Comparison of ENCODE assay signal across 22 cellular contexts in the genomic region with DNA sequence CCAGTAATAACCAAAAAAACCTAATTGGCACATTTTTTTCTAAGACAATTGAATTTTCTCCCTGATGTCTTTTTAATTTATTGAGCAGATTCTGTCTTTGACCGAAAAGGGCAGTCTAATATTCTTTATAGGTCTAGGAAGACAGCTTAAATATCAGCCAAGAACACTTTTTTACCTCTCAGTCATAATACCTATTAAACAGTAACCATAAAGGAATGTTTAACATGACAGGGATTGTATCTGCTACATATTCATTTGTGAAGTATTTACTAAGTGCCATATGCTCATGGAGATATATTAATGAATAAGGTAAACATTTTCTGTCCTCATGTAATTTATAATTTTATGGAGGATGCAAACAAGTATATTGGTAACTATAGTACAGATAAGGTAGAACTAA. TPM values are rescaled to one million over a fixed set of nuclear protein-coding genes. Genes with fewer than 3 reads are reported as not detected.
DNase-seq lines count a peak whose midpoint lies in the region; ATAC-seq and TF ChIP-seq lines count a peak whose summit lies in the region.
"Had no signal": no experiment of that assay in that cellular context is flagged by ENCODE, and none has a peak within 500 bp of the region (broad histone marks: within the 10 kb centered on the region; RNA-seq: fewer than 3 reads in every experiment).

No MANE protein-coding gene starts in this region.

- peaks cover 44% of the 10 kb centered on the region for H3K4me1 Mint-ChIP-seq in CD4-positive, alpha-beta T cell (ENCODE audit: low read depth)

- no peak overlapping the region for H2BK5ac ChIP-seq in mesenchymal stem cell (ENCODE audit: low read depth, low read length, poor library complexity, severe bottlenecking)

- H2BK120ac ChIP-seq in mesenchymal stem cell (ENCODE audit: low read depth, low read length): no peak overlapping the region

- DNase-seq in CD4-positive, alpha-beta T cell: no peak
- no peak for DNase-seq in SK-N-MC (ENCODE audit: low read depth, low spot score)
- DNase-seq in mesenchymal stem cell: no peak
- no peak for DNase-seq in activated CD4-positive, alpha-beta T cell treated with anti-CD3 and anti-CD28 coated beads, Interleukin-2, amount 50 U/mL, for 4 hours
- DNase-seq in activated CD4-positive, alpha-beta T cell treated with anti-CD3 and anti-CD28 coated beads for 1 hour: no peak
- no peak for DNase-seq in HuH-7 (ENCODE audit: low spot score)
- DNase-seq: CD8-positive, alpha-beta T cell; DMS79; KG1; NCI-H1417; NCI-H187; NCI-H2107; NCI-H2227 treated with DMSO at 0.1 percent for 48 hours; NCI-H510A treated with DMSO at 0.1 percent for 48 hours; NCI-H774; RPMI8226; SW 1271 had no signal

- H2AK5ac ChIP-seq in mesenchymal stem cell (ENCODE audit: low read length, severe bottlenecking): no peak overlapping the region

- H3K4me3 ChIP-seq in HEK293 (ENCODE audit: low read depth, low read length): no peak overlapping the region
- H3K4me3 ChIP-seq in SK-N-MC: no peak overlapping the region
- no peak overlapping the region for H3K4me3 ChIP-seq in mesenchymal stem cell (ENCODE audit: insufficient read depth in 1 of 2, low read depth in 1 of 2, low read length in 2 of 2)
- H3K4me3 ChIP-seq: BLaER1 had no signal

- no peak for TF ChIP-seq CTCF in CD4-positive, alpha-beta T cell (IDR thresholded peaks at IDR 0.05)
- no peak for TF ChIP-seq CTCF in HEK293 (tag by site-specific recombination; IDR thresholded peaks at IDR 0.05)

- H3K27me3 Mint-ChIP-seq in CD4-positive, alpha-beta T cell: no peaks in the 10 kb centered on the region

- no peak overlapping the region for H2BK15ac ChIP-seq in mesenchymal stem cell (ENCODE audit: low read depth, poor library complexity, severe bottlenecking)

- H3K9me3 Mint-ChIP-seq in CD4-positive, alpha-beta T cell: no peaks in the 10 kb centered on the region
- H3K9me3 Mint-ChIP-seq: CD8-positive, alpha-beta T cell had no signal

- no peaks in the 10 kb centered on the region for H3K79me1 ChIP-seq in mesenchymal stem cell (replicated peaks; ENCODE audit: low read length, poor library complexity, severe bottlenecking)

- H4K91ac ChIP-seq in mesenchymal stem cell (ENCODE audit: low read length): no peak overlapping the region

- no peak overlapping the region for H4K8ac ChIP-seq in mesenchymal stem cell (ENCODE audit: low read length)

- H3K9me3 ChIP-seq in CD4-positive, alpha-beta T cell (ENCODE audit: control insufficient read depth, low read length): no peaks in the 10 kb centered on the region
- H3K9me3 ChIP-seq in HEK293 (ENCODE audit: control insufficient read depth, insufficient read depth, low read depth, low read length): no peaks in the 10 kb centered on the region
- H3K9me3 ChIP-seq in SK-N-MC (ENCODE audit: low read depth, low read length): no peaks in the 10 kb centered on the region
- H3K9me3 ChIP-seq in mesenchymal stem cell (ENCODE audit: control insufficient read depth, low read length): no peaks in the 10 kb centered on the region
- H3K9me3 ChIP-seq: BLaER1 had no signal

- no peaks in the 10 kb centered on the region for H3K27me3 ChIP-seq in CD4-positive, alpha-beta T cell (ENCODE audit: control insufficient read depth, insufficient read depth, low read length)
- H3K27me3 ChIP-seq in mesenchymal stem cell (ENCODE audit: control insufficient read depth in 1 of 2, insufficient read depth in 1 of 2, low read length in 2 of 2): no peaks in the 10 kb centered on the region
- H3K27me3 ChIP-seq: BLaER1 had no signal

- H3K14ac ChIP-seq in mesenchymal stem cell (ENCODE audit: low read length in 2 of 2): no peak overlapping the region

- H3K4me1 ChIP-seq in HEK293 (ENCODE audit: control insufficient read depth, insufficient read depth, low read length): peaks cover 35% of the 10 kb centered on the region
- peaks cover 11% of the 10 kb centered on the region for H3K4me1 ChIP-seq in mesenchymal stem cell (ENCODE audit: control insufficient read depth, insufficient read depth, low read depth, low read length)
- H3K4me1 ChIP-seq: BLaER1 had no signal

- POLR2A ChIA-PET in CD4-positive, alpha-beta T cell (lab: Charles Lee): interaction anchor here (1.4 kb wide), 1 partner anchor 336 kb away, joined by 3 read pairs; a partner anchor contains a TSS
- POLR2A ChIA-PET in HEK293 (lab: Yijun Ruan, JAX): interaction anchor here (0.6 kb wide), 1 partner anchor 120 kb away, joined by 4 read pairs; no protein-coding TSS in a partner anchor

- H3K4me3 Mint-ChIP-seq in CD4-positive, alpha-beta T cell: no peak overlapping the region
- H3K4me3 Mint-ChIP-seq: CD8-positive, alpha-beta T cell had no signal

- H3K4me2 ChIP-seq in mesenchymal stem cell (ENCODE audit: low read length, poor library complexity, severe bottlenecking): no peak overlapping the region
- H3K4me2 ChIP-seq: BLaER1 had no signal

- peak overlapping the region; percentile 66 for H3K27ac Mint-ChIP-seq in CD4-positive, alpha-beta T cell
- H3K27ac Mint-ChIP-seq: CD8-positive, alpha-beta T cell had no signal

- CTCF ChIA-PET in CD4-positive, alpha-beta T cell (lab: Charles Lee): no interaction called here
- CTCF ChIA-PET in HEK293 (lab: Yijun Ruan, JAX): interaction anchor here (1.0 to 1.9 kb wide), 3 partner anchors 59 to 285 kb away, joined by 5 to 6 read pairs (median 6); no protein-coding TSS in a partner anchor

- H3K9ac ChIP-seq in SK-N-MC (ENCODE audit: insufficient read length): no peak overlapping the region
- no peak overlapping the region for H3K9ac ChIP-seq in mesenchymal stem cell (ENCODE audit: low read length)
- H3K9ac ChIP-seq: BLaER1 had no signal

- H3K27ac ChIP-seq in CD4-positive, alpha-beta T cell (ENCODE audit: low read depth, low read length): no peak overlapping the region
- H3K27ac ChIP-seq in HEK293 (ENCODE audit: extremely low read depth, low read depth, low read length): no peak overlapping the region
- H3K27ac ChIP-seq in SK-N-MC: peak overlapping the region; percentile 93
- H3K27ac ChIP-seq in mesenchymal stem cell (ENCODE audit: low read length, poor library complexity, severe bottlenecking): peak overlapping the region; percentile 27
- H3K27ac ChIP-seq: BLaER1 had no signal

- H3K36me3 ChIP-seq in HEK293 (ENCODE audit: control insufficient read depth in 2 of 2, insufficient read depth in 1 of 2, low read length in 2 of 2): no peaks in the 10 kb centered on the region
- H3K36me3 ChIP-seq in SK-N-MC (ENCODE audit: insufficient read depth, low read length): no peaks in the 10 kb centered on the region; the same call in 1 of the 2 replicates
- no peaks in the 10 kb centered on the region for H3K36me3 ChIP-seq in mesenchymal stem cell (ENCODE audit: control insufficient read depth in 1 of 2, insufficient read depth in 2 of 2, low read depth in 1 of 2, low read length in 2 of 2)
- H3K36me3 ChIP-seq: BLaER1 had no signal

- no peak overlapping the region for H2AFZ ChIP-seq in mesenchymal stem cell (ENCODE audit: low read depth, low read length)

- H3K36me3 Mint-ChIP-seq in CD4-positive, alpha-beta T cell (ENCODE audit: low read depth): no peaks in the 10 kb centered on the region

- intact Hi-C loops in CD4-positive, alpha-beta T cell (cut with DNase I, micrococcal nuclease): no loop called here

- no peak for ATAC-seq in CD4-positive, alpha-beta T cell (ENCODE audit: poor library complexity)
- ATAC-seq in GM21423 (IDR thresholded peaks at IDR 0.05; ENCODE audit: unreplicated experiment): no peak
- ATAC-seq: CD8-positive, alpha-beta T cell had no signal

- H3K23ac ChIP-seq in mesenchymal stem cell (ENCODE audit: low read length in 2 of 2): no peak overlapping the region

- no CpG with 5 or more reads among the region's 1 CpG for WGBS in mesenchymal stem cell

- H2BK12ac ChIP-seq in mesenchymal stem cell (ENCODE audit: low read length in 2 of 2): no peak overlapping the region

- no peak overlapping the region for H3K18ac ChIP-seq in mesenchymal stem cell (ENCODE audit: low read depth in 1 of 2, low read length in 2 of 2)

- no peak overlapping the region for H3K4ac ChIP-seq in mesenchymal stem cell (ENCODE audit: low read depth in 1 of 2, low read length in 2 of 2)

TF ChIP-seq in HEK293, 187 proteins besides CTCF, POLR2A, EP300 and RAD21 (continues in another document):
- TF ChIP-seq, protein P1, sequence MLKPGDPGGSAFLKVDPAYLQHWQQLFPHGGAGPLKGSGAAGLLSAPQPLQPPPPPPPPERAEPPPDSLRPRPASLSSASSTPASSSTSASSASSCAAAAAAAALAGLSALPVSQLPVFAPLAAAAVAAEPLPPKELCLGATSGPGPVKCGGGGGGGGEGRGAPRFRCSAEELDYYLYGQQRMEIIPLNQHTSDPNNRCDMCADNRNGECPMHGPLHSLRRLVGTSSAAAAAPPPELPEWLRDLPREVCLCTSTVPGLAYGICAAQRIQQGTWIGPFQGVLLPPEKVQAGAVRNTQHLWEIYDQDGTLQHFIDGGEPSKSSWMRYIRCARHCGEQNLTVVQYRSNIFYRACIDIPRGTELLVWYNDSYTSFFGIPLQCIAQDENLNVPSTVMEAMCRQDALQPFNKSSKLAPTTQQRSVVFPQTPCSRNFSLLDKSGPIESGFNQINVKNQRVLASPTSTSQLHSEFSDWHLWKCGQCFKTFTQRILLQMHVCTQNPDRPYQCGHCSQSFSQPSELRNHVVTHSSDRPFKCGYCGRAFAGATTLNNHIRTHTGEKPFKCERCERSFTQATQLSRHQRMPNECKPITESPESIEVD (tag by site-specific recombination; IDR thresholded peaks at IDR 0.05): peak; percentile 47
- TF ChIP-seq ZNF132 (tag by site-specific recombination; IDR thresholded peaks at IDR 0.05; ENCODE audit: borderline replicate concordance) (no peak), PRDM1 (tag by site-specific recombination; IDR thresholded peaks at IDR 0.05) (no peak)

RNA-seq across cellular contexts. Expression of a gene that starts 3.1 kb away (rescaled TPM):
- under 1 TPM in 1 of 2 experiments, not detected in 1; 0.14 TPM for total RNA-seq in CD4-positive, alpha-beta T cell
- polyA plus RNA-seq in mesenchymal stem cell (2013, experiment 1 of 2): 106 TPM
- polyA plus RNA-seq in mesenchymal stem cell (2013, experiment 2 of 2): 112 TPM
- total RNA-seq: CD8-positive, alpha-beta T cell; H7; OCI-LY7 had no signal

Comparison
In these comparisons a context has a peak if more than half of its experiments do, and no peak if none do; other contexts are left out.
1. H3K27ac ChIP-seq: peak in SK-N-MC (single experiment) and mesenchymal stem cell (single experiment); none in CD4-positive, alpha-beta T cell (single experiment) and HEK293 (single experiment).